In genomic region chr4:145308598-145308997, GRCh38 we compare ENCODE assay signal across 1 cellular context.
TF ChIP-seq lines count a peak whose summit lies in the region.

No MANE protein-coding gene starts in this region.

TF ChIP-seq in GM23338, 12 proteins besides CTCF, POLR2A, EP300 and RAD21 (continued from another document):
- no peak for TF ChIP-seq REST (IDR thresholded peaks at IDR 0.05; ENCODE audit: unreplicated experiment)
- TF ChIP-seq ZNF114 (CRISPR knock-in tag; IDR thresholded peaks at IDR 0.05): no peak
- no peak for TF ChIP-seq ZNF462 (CRISPR knock-in tag; IDR thresholded peaks at IDR 0.05)
